10 cellular contexts compared by ENCODE assay signal in genomic region chr1:160993544-160993943, GRCh38. TPM values are rescaled to one million over a fixed set of nuclear protein-coding genes. Genes with fewer than 3 reads are reported as not detected.
DNase-seq lines count a peak whose midpoint lies in the region; ATAC-seq and TF ChIP-seq lines count a peak whose summit lies in the region.
"Had no signal": no experiment of that assay in that cellular context is flagged by ENCODE, and none has a peak within 500 bp of the region (broad histone marks: within the 10 kb centered on the region; RNA-seq: fewer than 3 reads in every experiment).

No MANE protein-coding gene starts in this region.

- DNase-seq in AG09319 (ENCODE audit: extremely low read depth, low read depth) (peak; percentile 51), GM13977 (ENCODE audit: low spot score) (no peak), SKM-1 (lab: John Stamatoyannopoulos, UW; ENCODE audit: unreplicated experiment) (peak; percentile 61), hepatocyte (ENCODE audit: low spot score) (peak; percentile 57), T-helper 17 cell (no peak), NCI-H1930 (lab: John Stamatoyannopoulos, UW) (no peak), neural progenitor cell (ENCODE audit: low spot score) (no peak)

- H3K4me1 ChIP-seq in hepatocyte (ENCODE audit: insufficient read depth) = peaks cover 5% of the 10 kb centered on the region
- no peaks in the 10 kb centered on the region for H3K4me1 ChIP-seq in neural progenitor cell

- 53% methylated on average over 3 of the region's 3 CpGs for WGBS in hepatocyte (ENCODE audit: low lambda C conversion rate, missing lambda C conversion rate)

- TF ChIP-seq CTCF in AG09319 (IDR thresholded peaks at IDR 0.05; ENCODE audit: low read depth, low read length) = peak; percentile 48
- TF ChIP-seq CTCF in GM13977 (IDR thresholded peaks at IDR 0.05; ENCODE audit: extremely low read depth, insufficient read depth, missing control alignments) = peak; percentile 37
- TF ChIP-seq CTCF in hepatocyte (IDR thresholded peaks at IDR 0.05; ENCODE audit: poor library complexity) = peak; percentile 53
- no peak for TF ChIP-seq CTCF in neural progenitor cell (IDR thresholded peaks at IDR 0.05)

- H4K20me1 ChIP-seq in hepatocyte (ENCODE audit: insufficient read depth, poor library complexity, severe bottlenecking) (no peaks in the 10 kb centered on the region), neural progenitor cell (ENCODE audit: low read depth) (no peaks in the 10 kb centered on the region)

- H3K4me3 ChIP-seq in hepatocyte (no peak overlapping the region), neural progenitor cell (no peak overlapping the region)
- H3K4me3 ChIP-seq: HAP-1 had no signal

- H3K4me3 Mint-ChIP-seq in T-helper 17 cell (no peak overlapping the region), neural progenitor cell (no peak overlapping the region)
- H3K4me3 Mint-ChIP-seq: central memory CD8-positive, alpha-beta T cell had no signal

- H3K4me1 Mint-ChIP-seq in T-helper 17 cell (peaks cover 8% of the 10 kb centered on the region), neural progenitor cell (peaks cover 9% of the 10 kb centered on the region)

- no peak overlapping the region for H3K9ac ChIP-seq in neural progenitor cell

- no peak overlapping the region for H2AFZ ChIP-seq in hepatocyte
- no peak overlapping the region for H2AFZ ChIP-seq in neural progenitor cell (replicated peaks)

- ATAC-seq in T-helper 17 cell = no peak
- ATAC-seq in HG03045 (IDR thresholded peaks at IDR 0.05; ENCODE audit: unreplicated experiment) = no peak

- H3K27me3 ChIP-seq in hepatocyte (no peaks in the 10 kb centered on the region), neural progenitor cell (no peaks in the 10 kb centered on the region)

- no peaks in the 10 kb centered on the region for H3K9me3 ChIP-seq in hepatocyte (ENCODE audit: low read depth)
- no peaks in the 10 kb centered on the region for H3K9me3 ChIP-seq in T-helper 17 cell (ENCODE audit: control insufficient read depth, low read length, poor library complexity, severe bottlenecking)
- no peaks in the 10 kb centered on the region for H3K9me3 ChIP-seq in neural progenitor cell (ENCODE audit: low read depth)
- H3K9me3 ChIP-seq: HAP-1 had no signal

- peaks cover 2% of the 10 kb centered on the region for H3K9me3 Mint-ChIP-seq in neural progenitor cell
- H3K9me3 Mint-ChIP-seq: central memory CD8-positive, alpha-beta T cell had no signal

- H3K36me3 Mint-ChIP-seq in T-helper 17 cell (ENCODE audit: low read depth) = no peaks in the 10 kb centered on the region
- H3K36me3 Mint-ChIP-seq in neural progenitor cell = no peaks in the 10 kb centered on the region

- H3K27me3 Mint-ChIP-seq in T-helper 17 cell = no peaks in the 10 kb centered on the region
- peaks cover 6% of the 10 kb centered on the region for H3K27me3 Mint-ChIP-seq in neural progenitor cell (ENCODE audit: insufficient read depth, low read depth)
- H3K27me3 Mint-ChIP-seq: central memory CD8-positive, alpha-beta T cell had no signal

- H3K4me2 ChIP-seq in hepatocyte (no peak overlapping the region), neural progenitor cell (no peak overlapping the region)

- no peaks in the 10 kb centered on the region for H3K79me2 ChIP-seq in hepatocyte
- H3K79me2 ChIP-seq in neural progenitor cell (ENCODE audit: low read depth) = no peaks in the 10 kb centered on the region

- H3K27ac ChIP-seq in hepatocyte = no peak overlapping the region
- no peak overlapping the region for H3K27ac ChIP-seq in neural progenitor cell

- H3K36me3 ChIP-seq in hepatocyte (replicated peaks; ENCODE audit: insufficient read depth, low read depth) (no peaks in the 10 kb centered on the region), neural progenitor cell (no peaks in the 10 kb centered on the region)

- H3K27ac Mint-ChIP-seq in T-helper 17 cell (no peak overlapping the region), neural progenitor cell (no peak overlapping the region)

- in situ Hi-C loops in GM13977 (cut with MboI; ENCODE audit: low pct_unique_long_range_greater_than_20kb, low sequenced_read_pairs, unreplicated experiment) = no loop called here

- peaks cover 16% of the 10 kb centered on the region for H3F3A ChIP-seq in neural progenitor cell (ENCODE audit: low read depth)

- no peaks in the 10 kb centered on the region for H3K9me2 ChIP-seq in hepatocyte (replicated peaks; ENCODE audit: insufficient read depth)

RNA-seq across cellular contexts. Expression of gene F11R, which starts 27.4 kb away (rescaled TPM):
- 140 and 180 TPM in 2 replicates for total RNA-seq in hepatocyte
- 148 and 149 TPM in 2 replicates for polyA plus RNA-seq in hepatocyte
- 10 to 100 TPM; 13.5 to 23.6 TPM for total RNA-seq in T-helper 17 cell
- total RNA-seq in neural progenitor cell (ENCODE audit: low replicate concordance) = 60.0 and 69.3 TPM in 2 replicates

RNA-seq across cellular contexts. Expression of gene ITLN2, which starts 38.9 kb away (rescaled TPM):
- total RNA-seq in hepatocyte = 1.3 and 1.4 TPM in 2 replicates
- 1.7 and 3.6 TPM in 2 replicates for polyA plus RNA-seq in hepatocyte
- not detected for total RNA-seq in T-helper 17 cell
- not detected in 2 replicates for total RNA-seq in neural progenitor cell (ENCODE audit: low replicate concordance)

RNA-seq across cellular contexts. Expression of gene TSTD1, which starts 45.2 kb away (rescaled TPM):
- 30.8 and 36.3 TPM in 2 replicates for total RNA-seq in hepatocyte
- polyA plus RNA-seq in hepatocyte = 101 and 102 TPM in 2 replicates
- 10 to 100 TPM; 45.5 to 45.7 TPM for total RNA-seq in T-helper 17 cell
- 29.9 and 59.9 TPM in 2 replicates for total RNA-seq in neural progenitor cell (ENCODE audit: low replicate concordance)

RNA-seq across cellular contexts. Expression of gene USF1, which starts 52.2 kb away (rescaled TPM):
- total RNA-seq in hepatocyte = 62.1 and 85.1 TPM in 2 replicates
- 11.9 and 23.2 TPM in 2 replicates for polyA plus RNA-seq in hepatocyte
- total RNA-seq in T-helper 17 cell = 10 to 100 TPM; 80.6 to 85.4 TPM
- total RNA-seq in neural progenitor cell (ENCODE audit: low replicate concordance) = 74.4 and 103 TPM in 2 replicates

Comparison
In these comparisons a context has a peak if more than half of its experiments do, and no peak if none do; other contexts are left out.
1. DNase-seq: peak in AG09319 (single experiment), SKM-1 (single experiment) and hepatocyte (single experiment); none in GM13977 (single experiment), T-helper 17 cell (0 of 3), NCI-H1930 (0 of 2) and neural progenitor cell (single experiment).